In the genomic region with DNA sequence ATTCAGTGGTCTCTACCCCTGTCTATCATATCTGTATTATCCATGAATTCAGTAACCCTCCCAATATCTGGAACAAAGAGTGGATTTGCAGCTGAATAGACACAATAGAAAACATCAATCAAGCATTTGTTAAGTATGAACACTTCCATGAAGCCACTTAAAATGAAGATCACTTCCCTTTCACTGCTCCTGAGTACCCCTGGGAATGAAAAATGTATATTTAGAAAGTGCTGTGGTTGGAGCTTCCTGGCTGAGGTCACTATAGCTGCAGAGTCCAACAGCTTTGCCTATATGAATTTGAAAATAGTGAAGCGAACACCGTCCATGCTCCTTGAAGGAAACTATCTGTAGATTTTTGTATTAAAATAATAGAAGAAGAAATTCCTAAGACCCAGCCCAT, we compare ENCODE assay signal across 22 cellular contexts.
"Had no signal": no experiment of that assay in that cellular context is flagged by ENCODE, and none has a peak within 500 bp of the region (broad histone marks: within the 10 kb centered on the region; RNA-seq: fewer than 3 reads in every experiment).

No MANE protein-coding gene starts in this region.

- H3K36me3 Mint-ChIP-seq: activated CD4-positive, alpha-beta memory T cell treated with anti-CD3 and anti-CD28 coated beads for 36 hours; activated naive CD8-positive, alpha-beta T cell treated with anti-CD3 and anti-CD28 coated beads for 36 hours had no signal

- H3K4me3 Mint-ChIP-seq: activated CD4-positive, alpha-beta memory T cell treated with anti-CD3 and anti-CD28 coated beads for 36 hours; activated CD4-positive, alpha-beta T cell treated with anti-CD3 and anti-CD28 coated beads, Interleukin-2, amount 10 ng/mL, durations not matched to agents 7 days and 5 days; activated naive CD4-positive, alpha-beta T cell treated with anti-CD3 and anti-CD28 coated beads for 36 hours; activated naive CD8-positive, alpha-beta T cell treated with anti-CD3 and anti-CD28 coated beads for 36 hours; activated T-cell treated with anti-CD3 and anti-CD28 coated beads, Interleukin-2, amount 50 U/mL, for 4 hours; T-helper 1 cell treated with Interleukin-12 subunit alpha and Interleukin-12 subunit beta and Interleukin-4 antibody, amounts not matched to agents 30 μg/mL and 1 μg/mL, for 36 hours had no signal

- H3K4me3 ChIP-seq: cardiac muscle cell, K562, SJSA1 had no signal

- H3K4me1 ChIP-seq: SJSA1 had no signal

- H3K4me1 Mint-ChIP-seq: activated CD4-positive, alpha-beta T cell treated with anti-CD3 and anti-CD28 coated beads, Interleukin-2, amount 10 ng/mL, durations not matched to agents 7 days and 5 days; activated naive CD8-positive, alpha-beta T cell treated with anti-CD3 and anti-CD28 coated beads for 36 hours had no signal

- ATAC-seq: activated T-cell treated with anti-CD3 and anti-CD28 coated beads, Interleukin-2, amount 50 U/mL, for 4 hours; K562; PC-3; SK-N-SH treated with all-trans-retinoic acid at 6 μM for 48 hours had no signal

- H3K9me3 Mint-ChIP-seq: activated CD4-positive, alpha-beta memory T cell treated with anti-CD3 and anti-CD28 coated beads for 36 hours; activated CD4-positive, alpha-beta T cell treated with anti-CD3 and anti-CD28 coated beads, Interleukin-2, amount 10 ng/mL, durations not matched to agents 7 days and 5 days; activated naive CD4-positive, alpha-beta T cell treated with anti-CD3 and anti-CD28 coated beads for 36 hours; T-helper 1 cell treated with Interleukin-12 subunit alpha and Interleukin-12 subunit beta and Interleukin-4 antibody, amounts not matched to agents 30 μg/mL and 1 μg/mL, for 36 hours had no signal

- H3K27ac ChIP-seq: brain microvascular endothelial cell, cardiac muscle cell, SJSA1 had no signal

- DNase-seq: activated CD4-positive, alpha-beta memory T cell treated with anti-CD3 and anti-CD28 coated beads for 36 hours; activated CD4-positive, alpha-beta T cell treated with anti-CD3 and anti-CD28 coated beads, Interleukin-2, amount 10 ng/mL, durations not matched to agents 7 days and 5 days; activated CD4-positive, CD25-positive, alpha-beta regulatory T cell; activated CD8-positive, alpha-beta memory T cell treated with anti-CD3 and anti-CD28 coated beads for 24 hours; activated gamma-delta T cell; activated naive CD4-positive, alpha-beta T cell treated with anti-CD3 and anti-CD28 coated beads for 36 hours; activated naive CD8-positive, alpha-beta T cell treated with anti-CD3 and anti-CD28 coated beads for 36 hours; activated T-cell treated with anti-CD3 and anti-CD28 coated beads, Interleukin-2, amount 50 U/mL, for 4 hours; brain microvascular endothelial cell; NCI-H1105 treated with DMSO at 0.1 percent for 48 hours; NCI-H2029; NCI-H2107; NCI-H446; NCI-H524; PC-3; SHP77; T-helper 9 cell had no signal

- H3K36me3 ChIP-seq: brain microvascular endothelial cell, cardiac muscle cell, SJSA1 had no signal

- H3K27me3 ChIP-seq: brain microvascular endothelial cell, cardiac muscle cell, SJSA1 had no signal

- H3K27ac Mint-ChIP-seq: activated CD4-positive, alpha-beta memory T cell treated with anti-CD3 and anti-CD28 coated beads for 36 hours; activated CD4-positive, alpha-beta T cell treated with anti-CD3 and anti-CD28 coated beads, Interleukin-2, amount 10 ng/mL, durations not matched to agents 7 days and 5 days; activated naive CD4-positive, alpha-beta T cell treated with anti-CD3 and anti-CD28 coated beads for 36 hours; activated naive CD8-positive, alpha-beta T cell treated with anti-CD3 and anti-CD28 coated beads for 36 hours; T-helper 1 cell treated with Interleukin-12 subunit alpha and Interleukin-12 subunit beta and Interleukin-4 antibody, amounts not matched to agents 30 μg/mL and 1 μg/mL, for 36 hours had no signal
